Comparison of ENCODE assay signal across 8 cellular contexts in genomic region chr12:46303039-46303666, GRCh38. TPM values are rescaled to one million over a fixed set of nuclear protein-coding genes. Genes with fewer than 3 reads are reported as not detected.
DNase-seq lines count a peak whose midpoint lies in the region; ATAC-seq and TF ChIP-seq lines count a peak whose summit lies in the region.

No MANE protein-coding gene starts in this region.

- no peak overlapping the region for H3K4me3 Mint-ChIP-seq in activated T-cell treated with anti-CD3 and anti-CD28 coated beads, Interleukin-2, amount 50 U/mL, for 4 hours

- no peak overlapping the region for H3K27ac ChIP-seq in foreskin keratinocyte

- ATAC-seq in GM18511 (IDR thresholded peaks at IDR 0.05; ENCODE audit: unreplicated experiment) (peak; percentile 67), foreskin keratinocyte (peak; percentile 62), GM19455 (IDR thresholded peaks at IDR 0.05; ENCODE audit: unreplicated experiment) (no peak), GM21526 (IDR thresholded peaks at IDR 0.05; ENCODE audit: low FRiP score, unreplicated experiment) (no peak)
- ATAC-seq in activated T-cell treated with anti-CD3 and anti-CD28 coated beads, Interleukin-2, amount 50 U/mL, for 4 hours, result peak; percentile 76 to 78

- TF ChIP-seq CTCF in AG09309 (IDR thresholded peaks at IDR 0.05; ENCODE audit: control insufficient read depth, insufficient read depth, low read depth, low read length, missing control alignments), result peak; percentile 55
- peak; percentile 74 for TF ChIP-seq CTCF in foreskin keratinocyte (conservative IDR thresholded peaks at IDR 0.05)

- H3K36me3 Mint-ChIP-seq in activated T-cell treated with anti-CD3 and anti-CD28 coated beads, Interleukin-2, amount 50 U/mL, for 4 hours (ENCODE audit: insufficient read depth), result no peaks in the 10 kb centered on the region

- H3K4me1 Mint-ChIP-seq in activated T-cell treated with anti-CD3 and anti-CD28 coated beads, Interleukin-2, amount 50 U/mL, for 4 hours (ENCODE audit: low read depth), result peaks cover 13% of the 10 kb centered on the region

- H3K9me3 Mint-ChIP-seq in activated T-cell treated with anti-CD3 and anti-CD28 coated beads, Interleukin-2, amount 50 U/mL, for 4 hours, result peaks cover 11% of the 10 kb centered on the region

- no peak for DNase-seq in AG09309 (ENCODE audit: low read depth)
- peak; percentile 70 for DNase-seq in NCI-H1092 treated with DMSO at 0.1 percent for 48 hours (lab: John Stamatoyannopoulos, UW)
- peak; percentile 53 for DNase-seq in activated T-cell treated with anti-CD3 and anti-CD28 coated beads, Interleukin-2, amount 50 U/mL, for 4 hours
- DNase-seq in foreskin keratinocyte, result peak; percentile 33 to 50
- DNase-seq in putamen (ENCODE audit: low spot score), result peak; percentile 21

- no peak overlapping the region for H3K4me3 ChIP-seq in AG09309 (ENCODE audit: control insufficient read depth, low read depth, low read length)

- H3K27me3 ChIP-seq in foreskin keratinocyte, result no peaks in the 10 kb centered on the region

- H3K4me1 ChIP-seq in foreskin keratinocyte, result peaks cover 19% of the 10 kb centered on the region

- H3K27me3 Mint-ChIP-seq in activated T-cell treated with anti-CD3 and anti-CD28 coated beads, Interleukin-2, amount 50 U/mL, for 4 hours (ENCODE audit: low read depth), result no peaks in the 10 kb centered on the region

RNA-seq across cellular contexts. Expression of gene SLC38A1, which starts 34.3 kb away (rescaled TPM):
- total RNA-seq in activated T-cell treated with anti-CD3 and anti-CD28 coated beads, Interleukin-2, amount 50 U/mL, for 4 hours, result 100 to 1,000 TPM; 251 to 257 (median 254) TPM
- total RNA-seq in foreskin keratinocyte, result 147 and 182 TPM in 2 replicates
- 28.5 and 28.8 TPM in 2 replicates for polyA plus RNA-seq in foreskin keratinocyte

Comparison
In these comparisons a context has a peak if more than half of its experiments do, and no peak if none do; other contexts are left out.
1. ATAC-seq: peak in GM18511 (single experiment), activated T-cell treated with anti-CD3 and anti-CD28 coated beads, Interleukin-2, amount 50 U/mL, for 4 hours (2 of 2) and foreskin keratinocyte (single experiment); none in GM19455 (single experiment) and GM21526 (single experiment).